In the genomic region with DNA sequence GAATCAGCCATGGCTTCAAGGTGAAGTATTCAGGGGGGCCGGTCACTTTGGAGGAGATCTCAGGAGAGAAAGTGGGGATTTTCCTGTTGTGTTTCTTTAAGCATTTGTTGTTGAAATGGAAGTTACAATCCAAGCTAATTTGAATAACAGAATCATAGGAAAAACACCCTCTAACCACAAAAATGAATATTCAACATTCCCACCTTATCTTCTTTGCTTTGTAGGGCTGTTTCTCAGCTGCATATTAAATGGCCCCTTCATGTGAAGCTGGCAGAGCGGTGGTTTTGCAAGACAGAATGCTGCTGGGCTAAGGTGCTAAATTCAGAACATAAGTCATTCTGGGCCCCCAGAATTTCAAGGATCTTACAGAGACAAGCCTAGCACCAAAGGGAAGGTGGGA, we compare ENCODE assay signal across 18 cellular contexts.
"Had no signal": no experiment of that assay in that cellular context is flagged by ENCODE, and none has a peak within 500 bp of the region (broad histone marks: within the 10 kb centered on the region; RNA-seq: fewer than 3 reads in every experiment).

No MANE protein-coding gene starts in this region.

- ATAC-seq: K562, Panc1, PC-3, SK-N-SH treated with all-trans-retinoic acid at 6 μM for 48 hours had no signal

- DNase-seq: Kasumi-1, MM.1S, NCI-H1092 treated with DMSO at 0.1 percent for 48 hours, NCI-H1436, NCI-H187, NCI-H2029, NCI-H2081 treated with DMSO at 0.1 percent for 48 hours, NCI-H2171, NCI-H226, NCI-H446, NCI-H510A, NCI-H69, NCI-H774, PC-3, SHP77 had no signal
